Comparison of ENCODE assay signal across 18 cellular contexts in the genomic region with DNA sequence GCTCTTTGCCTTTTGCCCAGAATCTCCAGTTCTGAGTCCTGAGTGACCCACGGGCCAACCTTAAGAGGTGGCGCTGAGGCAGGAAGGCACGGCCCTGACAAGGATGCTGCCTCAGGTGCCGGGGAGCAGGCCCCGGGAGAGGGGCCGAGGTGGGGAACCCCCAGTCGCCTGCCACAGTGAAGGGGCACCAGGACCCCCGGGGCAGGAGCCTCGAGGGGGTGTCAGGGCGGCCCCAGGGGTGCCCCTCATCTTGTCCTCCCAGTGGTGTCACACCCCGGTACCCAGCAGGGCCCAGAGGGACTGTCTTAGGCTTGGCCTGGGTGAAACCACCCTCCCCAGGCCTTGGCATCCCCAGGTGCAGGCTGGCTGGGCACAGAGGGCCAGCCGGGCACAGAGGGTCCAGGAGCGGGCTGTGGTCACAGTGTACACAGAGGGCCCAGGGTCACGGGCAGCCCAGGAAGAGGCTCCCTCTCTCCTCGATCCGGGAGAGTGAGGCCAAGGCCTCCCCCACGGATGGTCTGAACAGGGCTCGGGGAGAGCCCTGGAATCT. TPM values are rescaled to one million over a fixed set of nuclear protein-coding genes. Genes with fewer than 3 reads are reported as not detected.
DNase-seq lines count a peak whose midpoint lies in the region; ATAC-seq, FAIRE-seq and TF ChIP-seq lines count a peak whose summit lies in the region.
"Had no signal": no experiment of that assay in that cellular context is flagged by ENCODE, and none has a peak within 500 bp of the region (broad histone marks: within the 10 kb centered on the region; RNA-seq: fewer than 3 reads in every experiment).

No MANE protein-coding gene starts in this region.

- peak overlapping the region; percentile 5 for H3K27ac Mint-ChIP-seq in T-helper 2 cell treated with Interferon-gamma antibody and Interleukin-4, amounts not matched to agents 5 μg/mL and 100 μg/mL, for 36 hours

- no peak for TF ChIP-seq EP300 in GM12878 (IDR thresholded peaks at IDR 0.05; ENCODE audit: borderline replicate concordance in 1 of 2, control insufficient read depth in 1 of 2, low read depth in 2 of 2, low read length in 2 of 2)

- no peaks in the 10 kb centered on the region for H3K36me3 Mint-ChIP-seq in T-helper 2 cell treated with Interferon-gamma antibody and Interleukin-4, amounts not matched to agents 5 μg/mL and 100 μg/mL, for 36 hours (ENCODE audit: low read depth)

- peak overlapping the region; percentile 68 for H3K4me3 Mint-ChIP-seq in T-helper 2 cell treated with Interferon-gamma antibody and Interleukin-4, amounts not matched to agents 5 μg/mL and 100 μg/mL, for 36 hours
- H3K4me3 Mint-ChIP-seq: nephron had no signal

- no peak for TF ChIP-seq RAD21 in GM12878 (IDR thresholded peaks at IDR 0.05; ENCODE audit: insufficient read depth, low read depth, low read length)

- H3K9me3 Mint-ChIP-seq in T-helper 2 cell treated with Interferon-gamma antibody and Interleukin-4, amounts not matched to agents 5 μg/mL and 100 μg/mL, for 36 hours, result no peaks in the 10 kb centered on the region
- H3K9me3 Mint-ChIP-seq: nephron had no signal

- DNase-seq in T-helper 2 cell treated with Interferon-gamma antibody and Interleukin-4, amounts not matched to agents 5 μg/mL and 100 μg/mL, for 36 hours (ENCODE audit: low spot score), result no peak
- DNase-seq in T-helper 2 cell (no peak), GM12865 (ENCODE audit: low read depth) (no peak), GM12878 (ENCODE audit: low read depth, low spot score) (no peak), posterior vena cava (ENCODE audit: low spot score) (peak; percentile 54), adrenal gland (no peak), NCI-H526 (lab: John Stamatoyannopoulos, UW) (no peak), HEK293T (ENCODE audit: extremely low spot score) (no peak)
- DNase-seq: DMS 273 treated with DMSO at 0.1 percent for 48 hours, left colon, NCI-H1417, RPMI8226, thyroid gland had no signal

- H2AFZ ChIP-seq in GM12878 (ENCODE audit: control insufficient read depth, low read depth, low read length), result no peak overlapping the region

- in situ Hi-C loops in GM12878 (cut with MboI), result no loop called here

- POLR2A ChIA-PET in GM12878 (lab: Charles Lee), result interaction anchor here (1.0 to 3.5 kb wide), 3 partner anchors 11 to 156 kb away, joined by 4 to 26 read pairs (median 5); a partner anchor contains a TSS
- POLR2A ChIA-PET in HEK293T (lab: Yijun Ruan, JAX), result no interaction called here

- H3K9me3 ChIP-seq in GM12878 (replicated peaks; ENCODE audit: control insufficient read depth, insufficient read depth, low read length) (no peaks in the 10 kb centered on the region), adrenal gland (replicated peaks in 1 of 3) (no peaks in the 10 kb centered on the region)
- H3K9me3 ChIP-seq: breast epithelium, thyroid gland had no signal

- SMC1A ChIA-PET in GM12878 (lab: Charles Lee; ENCODE audit: uncharacterized antibody, unreplicated experiment), result interaction anchor here (0.9 kb wide), 1 partner anchor 13 kb away, joined by 5 read pairs; no protein-coding TSS in a partner anchor

- no peaks in the 10 kb centered on the region for H3K27me3 Mint-ChIP-seq in T-helper 2 cell treated with Interferon-gamma antibody and Interleukin-4, amounts not matched to agents 5 μg/mL and 100 μg/mL, for 36 hours (ENCODE audit: low read depth)

- peak overlapping the region; percentile 77 for H3K9ac ChIP-seq in GM12878 (ENCODE audit: control insufficient read depth, insufficient read depth, low read length)

- BruUV-seq in GM12878 (replicated peaks; lab: Mats Ljungman, UMichigan), result no TSS peak

- no peak for ATAC-seq in GM12878
- ATAC-seq: left colon had no signal

- H4K20me1 ChIP-seq in GM12878 (ENCODE audit: control insufficient read depth, insufficient read depth), result no peaks in the 10 kb centered on the region

- H3K27me3 ChIP-seq in GM12878 (replicated peaks in 1 of 2; ENCODE audit: control insufficient read depth in 2 of 2, insufficient read depth in 2 of 2, low read length in 1 of 2), result no peaks in the 10 kb centered on the region
- no peaks in the 10 kb centered on the region for H3K27me3 ChIP-seq in adrenal gland
- H3K27me3 ChIP-seq: thyroid gland had no signal

- CTCF ChIA-PET in GM12878 (lab: Yijun Ruan, JAX) (interaction anchor here (1.9 kb wide), 1 partner anchor 20 kb away, joined by 7 read pairs; no protein-coding TSS in a partner anchor), HEK293T (lab: Yijun Ruan, JAX) (no interaction called here)

- TF ChIP-seq POLR2A in GM12878 (IDR thresholded peaks at IDR 0.05; ENCODE audit: low read depth, low read length) (no peak), adrenal gland (IDR thresholded peaks at IDR 0.05) (no peak)

- TF ChIP-seq CTCF in GM12865 (IDR thresholded peaks at IDR 0.05; ENCODE audit: insufficient read depth, low read depth, low read length, missing control alignments), result no peak
- no peak for TF ChIP-seq CTCF in GM12878 (IDR thresholded peaks at IDR 0.05 in 2 of 3, conservative IDR thresholded peaks at IDR 0.05 in 1 of 3; ENCODE audit: control insufficient read depth in 2 of 3, extremely low read depth in 1 of 3, insufficient read depth in 1 of 3, low read depth in 3 of 3, low read length in 3 of 3)
- no peak for TF ChIP-seq CTCF in adrenal gland (IDR thresholded peaks at IDR 0.05)

- no peaks in the 10 kb centered on the region for H3K36me3 ChIP-seq in GM12878 (ENCODE audit: control insufficient read depth in 2 of 2, insufficient read depth in 2 of 2, low read length in 1 of 2)
- no peaks in the 10 kb centered on the region for H3K36me3 ChIP-seq in adrenal gland (replicated peaks in 1 of 2)
- H3K36me3 ChIP-seq: breast epithelium, thyroid gland had no signal

- peak overlapping the region; percentile 49; the same call in 1 of the 2 replicates for H3K4me3 ChIP-seq in GM12865 (ENCODE audit: low read depth, low read length)
- H3K4me3 ChIP-seq in GM12878, result peak overlapping the region; percentile 56
- no peak overlapping the region for H3K4me3 ChIP-seq in adrenal gland
- H3K4me3 ChIP-seq: thyroid gland had no signal

- H3K4me1 ChIP-seq in GM12878 (ENCODE audit: control insufficient read depth, insufficient read depth, low read length) (peaks cover 25% of the 10 kb centered on the region), adrenal gland (replicated peaks in 1 of 2) (peaks cover 0 to 15% of the 10 kb centered on the region in 2 donors)
- H3K4me1 ChIP-seq: breast epithelium had no signal

- H3K27ac ChIP-seq in GM12878 (ENCODE audit: control insufficient read depth, insufficient read depth) (no peak overlapping the region), adrenal gland (no peak overlapping the region)
- H3K27ac ChIP-seq: thyroid gland had no signal

- FAIRE-seq in GM12878 (lab: Jason Lieb, UNC), result no peak
- FAIRE-seq: A204.1, TTC549 had no signal

- 33% methylated on average over 18 of the region's 18 CpGs for WGBS in GM12878 (ENCODE audit: insufficient coverage, insufficient replicate concordance, low lambda C conversion rate, missing lambda C conversion rate)
- 82 to 84% (median 82%) methylated on average over 8 to 18 of the region's 18 CpGs for WGBS in adrenal gland, 4 donors

- peak overlapping the region; percentile 97 for H3K4me2 ChIP-seq in GM12878 (ENCODE audit: control insufficient read depth, insufficient read depth)

- intact Hi-C loops in GM12878 (cut with micrococcal nuclease; ENCODE audit: unreplicated experiment), result no loop called here
- intact Hi-C loops in posterior vena cava (cut with DNase I), result no loop called here
- intact Hi-C loops in adrenal gland (cut with DNase I), result no loop called here

- RAD21 ChIA-PET in GM12878 (lab: Charles Lee; ENCODE audit: unreplicated experiment), result no interaction called here

- peaks cover 22% of the 10 kb centered on the region for H3K4me1 Mint-ChIP-seq in T-helper 2 cell treated with Interferon-gamma antibody and Interleukin-4, amounts not matched to agents 5 μg/mL and 100 μg/mL, for 36 hours (ENCODE audit: low read depth)

- peaks cover 7% of the 10 kb centered on the region for H3K79me2 ChIP-seq in GM12878 (ENCODE audit: control insufficient read depth, insufficient read depth, low read length)

RNA-seq across cellular contexts. Expression of a gene that starts 1.0 kb away (rescaled TPM):
- total RNA-seq in GM12878 (2013; cell fraction: nucleolus; rRNA removed), result 10.1 and 11.8 TPM in 2 replicates
- total RNA-seq in GM12878 (2014; rRNA removed) (3.7 and 3.9 TPM in 2 replicates), GM12878 (2014; rRNA removed; fragmentation: Illumina TruSeq; extraction: Trizol) (1.1 and 1.5 TPM in 2 replicates), GM12878 (2021) (3.6 and 4.0 TPM in 2 replicates), posterior vena cava (under 1 TPM in 1 of 2 donors, not detected in 1; 0.38 TPM), adrenal gland (under 1 TPM in 6 of 8 donors, not detected in 2; 0.23 to 0.84 (median 0.32) TPM)
- 1.2 TPM for polyA plus RNA-seq in GM12878 (2011; ENCODE audit: low read depth)
- polyA plus RNA-seq in GM12878 (2011; rRNA removed) (3.8 and 6.4 TPM in 2 replicates), GM12878 (2014; fragmentation: Illumina TruSeq; extraction: Trizol) (0.62 TPM in 1 of 2 replicates, not detected in the other), GM12878 (2014; fragmentation: Nextera tagmentation; extraction: Ambion mirVana) (not detected), GM12878 (2014; rRNA removed) (4.2 and 4.6 TPM in 2 replicates), GM12878 (2016; fragmentation: Nextera tagmentation; extraction: Ambion mirVana) (1 to 10 TPM; 1.4 to 1.9 TPM), adrenal gland (1 to 10 TPM in 1 of 3 donors, under 1 TPM in 1, not detected in 1; 0.81 to 2.0 TPM)
- polyA plus RNA-seq in GM12878 (2011; cell fraction: cytosol; rRNA removed), result 11.9 and 20.2 TPM in 2 replicates
- 23.7 and 25.2 TPM in 2 replicates for polyA plus RNA-seq in GM12878 (2011; cell fraction: nucleus; rRNA removed)
- 5.5 and 7.3 TPM in 2 replicates for polyA plus RNA-seq in GM12878 (2012)
- 2.3 and 12.1 TPM in 2 replicates for polyA minus RNA-seq in GM12878 (2011; rRNA and poly(A)+ RNA removed)
- 5.8 and 7.2 TPM in 2 replicates for polyA minus RNA-seq in GM12878 (2011; cell fraction: cytosol; rRNA and poly(A)+ RNA removed)
- polyA minus RNA-seq in GM12878 (2011; cell fraction: nucleus; rRNA and poly(A)+ RNA removed), result 3.0 and 4.2 TPM in 2 replicates
- total RNA-seq: NCI-H460 had no signal

RNA-seq across cellular contexts. Expression of a gene that starts 11.9 kb away (rescaled TPM):
- total RNA-seq in GM12878 (2013; cell fraction: nucleolus; rRNA removed), result not detected in 2 replicates
- total RNA-seq in GM12878 (2014; rRNA removed) (not detected in 2 replicates), GM12878 (2014; rRNA removed; fragmentation: Illumina TruSeq; extraction: Trizol) (not detected in 2 replicates), GM12878 (2021) (not detected in 2 replicates), posterior vena cava (under 1 TPM in 1 of 2 donors, not detected in 1; 0.10 TPM), adrenal gland (under 1 TPM in 1 of 8 donors, not detected in 7; 0.11 TPM)
- not detected for polyA plus RNA-seq in GM12878 (2011; ENCODE audit: low read depth)
- polyA plus RNA-seq in GM12878 (2011; rRNA removed) (not detected in 2 replicates), GM12878 (2014; fragmentation: Illumina TruSeq; extraction: Trizol) (not detected in 2 replicates), GM12878 (2014; fragmentation: Nextera tagmentation; extraction: Ambion mirVana) (not detected), GM12878 (2014; rRNA removed) (0.05 TPM in 1 of 2 replicates, not detected in the other), GM12878 (2016; fragmentation: Nextera tagmentation; extraction: Ambion mirVana) (not detected), adrenal gland (under 1 TPM in 2 of 3 donors, not detected in 1; 0.07 to 0.56 TPM)
- not detected in 2 replicates for polyA plus RNA-seq in GM12878 (2011; cell fraction: cytosol; rRNA removed)
- polyA plus RNA-seq in GM12878 (2011; cell fraction: nucleus; rRNA removed), result 0.07 and 0.09 TPM in 2 replicates
- 0.15 and 0.17 TPM in 2 replicates for polyA plus RNA-seq in GM12878 (2012)
- not detected in 2 replicates for polyA minus RNA-seq in GM12878 (2011; rRNA and poly(A)+ RNA removed)
- not detected in 2 replicates for polyA minus RNA-seq in GM12878 (2011; cell fraction: cytosol; rRNA and poly(A)+ RNA removed)
- polyA minus RNA-seq in GM12878 (2011; cell fraction: nucleus; rRNA and poly(A)+ RNA removed), result not detected in 2 replicates
- total RNA-seq: left colon, NCI-H460 had no signal

RNA-seq across cellular contexts. Expression of a gene that starts 48.7 kb away (rescaled TPM):
- 1.1 and 1.3 TPM in 2 replicates for total RNA-seq in GM12878 (2013; cell fraction: nucleolus; rRNA removed)
- 0.05 and 0.06 TPM in 2 replicates for total RNA-seq in GM12878 (2014; rRNA removed)
- total RNA-seq in GM12878 (2014; rRNA removed; fragmentation: Illumina TruSeq; extraction: Trizol), result 0.05 TPM in 1 of 2 replicates, not detected in the other
- 0.28 and 0.98 TPM in 2 replicates for total RNA-seq in GM12878 (2021)
- not detected for polyA plus RNA-seq in GM12878 (2011; ENCODE audit: low read depth)
- polyA plus RNA-seq in GM12878 (2011; rRNA removed), result not detected in 2 replicates
- polyA plus RNA-seq in GM12878 (2011; cell fraction: cytosol; rRNA removed), result 0.06 and 0.12 TPM in 2 replicates
- 0.24 and 0.32 TPM in 2 replicates for polyA plus RNA-seq in GM12878 (2011; cell fraction: nucleus; rRNA removed)
- 0.31 and 0.56 TPM in 2 replicates for polyA plus RNA-seq in GM12878 (2012)
- polyA plus RNA-seq in GM12878 (2014; fragmentation: Illumina TruSeq; extraction: Trizol), result 0.01 TPM in 1 of 2 replicates, not detected in the other
- not detected for polyA plus RNA-seq in GM12878 (2014; fragmentation: Nextera tagmentation; extraction: Ambion mirVana)
- polyA plus RNA-seq in GM12878 (2014; rRNA removed), result 0.08 and 0.14 TPM in 2 replicates
- under 1 TPM in 1 of 2 experiments, not detected in 1; 0.23 TPM for polyA plus RNA-seq in GM12878 (2016; fragmentation: Nextera tagmentation; extraction: Ambion mirVana)
- polyA minus RNA-seq in GM12878 (2011; rRNA and poly(A)+ RNA removed), result 0.05 TPM in 1 of 2 replicates, not detected in the other
- not detected in 2 replicates for polyA minus RNA-seq in GM12878 (2011; cell fraction: cytosol; rRNA and poly(A)+ RNA removed)
- polyA minus RNA-seq in GM12878 (2011; cell fraction: nucleus; rRNA and poly(A)+ RNA removed), result 0.86 TPM in 1 of 2 replicates, not detected in the other
- under 1 TPM in 1 of 2 donors, not detected in 1; 0.38 TPM for total RNA-seq in posterior vena cava
- total RNA-seq in adrenal gland, result 1 to 10 TPM in 2 of 8 donors, under 1 TPM in 4, not detected in 2; 0.28 to 2.3 (median 0.47) TPM
- polyA plus RNA-seq in adrenal gland, result 1 to 10 TPM in 1 of 3 donors, under 1 TPM in 1, not detected in 1; 0.17 to 1.3 TPM

Comparison
In these comparisons a context has a peak if more than half of its experiments do, and no peak if none do; other contexts are left out.
1. H3K4me3 ChIP-seq: peak in GM12865 (single experiment) and GM12878 (single experiment); none in adrenal gland (0 of 4).